ENCODE assay signal across 9 cellular contexts in the genomic region with DNA sequence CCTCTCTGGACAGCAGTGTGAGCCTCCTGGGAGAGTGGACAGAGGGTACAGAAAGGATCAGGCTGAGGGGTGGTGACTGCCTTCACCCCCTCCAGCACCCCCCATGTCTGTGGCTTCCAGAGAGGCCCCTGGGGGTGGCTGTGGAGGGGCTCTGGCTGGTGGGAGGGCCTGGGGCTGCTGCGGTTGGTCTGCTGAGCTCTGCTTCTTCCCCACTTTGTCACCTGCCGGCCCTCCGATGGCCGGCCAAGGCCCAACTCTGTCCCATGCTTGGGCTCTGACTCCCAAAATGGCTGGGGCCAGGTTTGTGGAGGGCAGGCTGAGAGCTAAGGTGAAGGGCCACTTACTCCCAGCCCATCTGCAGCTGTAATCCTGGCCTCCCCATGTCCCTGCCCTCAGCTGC.
"Had no signal": no experiment of that assay in that cellular context is flagged by ENCODE, and none has a peak within 500 bp of the region (broad histone marks: within the 10 kb centered on the region; RNA-seq: fewer than 3 reads in every experiment).

No MANE protein-coding gene starts in this region.

- H3K27ac ChIP-seq: GM23248 had no signal

- H3K4me3 ChIP-seq: GM23248, GM23338, HAP-1 had no signal

- H3K4me1 ChIP-seq: HAP-1 had no signal

- H2AFZ ChIP-seq: GM23248, GM23338 had no signal

- DNase-seq: GM23248, GOT3, H7, H9, HCEC 1CT, HFFc6 had no signal

- ATAC-seq: GM23338, HCT116 had no signal

- H3K4me2 ChIP-seq: GM23338 had no signal

- H3K9ac ChIP-seq: GM23248 had no signal

- H3K36me3 ChIP-seq: HAP-1 had no signal
